ENCODE assay signal across 8 cellular contexts in the genomic region with DNA sequence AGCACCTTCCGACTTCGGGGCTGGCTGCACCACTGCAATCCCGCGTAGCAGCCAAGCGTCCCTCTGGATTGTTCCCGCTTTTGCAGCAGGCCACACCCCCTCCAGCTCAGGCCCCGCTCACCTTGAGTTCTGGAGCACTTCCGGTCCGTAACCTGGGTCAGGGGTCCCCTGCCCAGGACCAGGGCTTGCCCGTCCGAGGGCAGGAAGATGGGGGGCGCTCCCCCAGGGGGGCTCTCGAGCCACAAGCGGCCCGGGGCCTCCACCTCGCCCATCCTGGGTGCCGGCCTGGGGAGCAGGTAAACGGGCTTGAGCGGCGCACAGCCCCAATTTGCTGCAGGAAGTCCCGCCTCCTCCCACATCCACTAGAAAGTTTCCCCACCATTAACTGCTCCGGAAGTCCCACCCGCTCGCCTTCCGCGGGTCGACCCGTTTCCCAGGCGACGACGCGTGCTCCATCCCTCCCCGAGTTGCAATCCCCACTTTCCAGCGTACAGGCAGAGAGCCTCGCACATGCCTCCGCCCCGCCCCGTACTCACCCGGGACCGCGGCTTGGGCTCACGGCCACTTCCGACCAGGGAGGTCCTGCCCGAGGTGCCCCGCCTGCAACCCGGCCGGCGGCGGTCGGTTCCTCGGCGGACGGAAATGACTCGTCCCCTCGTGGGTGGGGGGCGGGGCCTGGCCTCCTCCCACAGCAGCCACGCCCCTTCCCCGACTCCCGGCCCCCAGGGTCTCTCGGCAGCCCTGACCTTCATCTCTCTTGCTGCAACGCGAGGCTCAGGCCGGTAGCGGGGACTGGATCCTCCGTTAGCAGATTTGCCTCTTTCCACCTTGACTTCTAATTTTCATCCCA. TPM values are rescaled to one million over a fixed set of nuclear protein-coding genes. Genes with fewer than 3 reads are reported as not detected.
DNase-seq lines count a peak whose midpoint lies in the region; ATAC-seq and TF ChIP-seq lines count a peak whose summit lies in the region.

TSS of gene PNKP (minus strand) at position 644 of the 850 bp plus-strand sequence. CDS start at position 272, 372 bp downstream.

- no peak for TF ChIP-seq CTCF in osteocyte (IDR thresholded peaks at IDR 0.05)
- no peak for TF ChIP-seq CTCF in thoracic aorta (IDR thresholded peaks at IDR 0.05)

- peak within 1 kb of the TSS in 1 of 2 donors; percentile 98 for H3K27ac Mint-ChIP-seq in activated naive CD4-positive, alpha-beta T cell treated with anti-CD3 and anti-CD28 coated beads, Interleukin-2, amount 50 U/mL, for 72 hours
- no peak within 1 kb of the TSS for H3K27ac Mint-ChIP-seq in osteocyte (ENCODE audit: unreplicated experiment)

- ATAC-seq in HG02571 (IDR thresholded peaks at IDR 0.05; ENCODE audit: unreplicated experiment) (peak; percentile 32), thoracic aorta (ENCODE audit: insufficient number of reproducible peaks, low FRiP score, low read depth) (no peak)
- ATAC-seq in activated naive CD4-positive, alpha-beta T cell treated with anti-CD3 and anti-CD28 coated beads, Interleukin-2, amount 50 U/mL, for 72 hours: peak; percentile 54 to 63

- peaks cover 11% of the 10 kb centered on the region for H3K36me3 ChIP-seq in thoracic aorta

- peaks cover 39% of the 10 kb centered on the region for H3K4me1 Mint-ChIP-seq in osteocyte (ENCODE audit: unreplicated experiment)

- peak within 1 kb of the TSS; percentile 96 for H3K4me3 Mint-ChIP-seq in osteocyte (ENCODE audit: unreplicated experiment)

- H3K4me3 ChIP-seq in thoracic aorta: peak within 1 kb of the TSS; percentile 82

- no peaks in the 10 kb centered on the region for H3K9me3 ChIP-seq in thoracic aorta

- H3K27ac ChIP-seq in thoracic aorta: peak within 1 kb of the TSS; percentile 90 to 92

- H3K27me3 ChIP-seq in thoracic aorta (replicated peaks; ENCODE audit: insufficient read depth): no peaks in the 10 kb centered on the region

- peaks cover 21 to 25% of the 10 kb centered on the region in 2 donors for H3K36me3 Mint-ChIP-seq in activated naive CD4-positive, alpha-beta T cell treated with anti-CD3 and anti-CD28 coated beads, Interleukin-2, amount 50 U/mL, for 72 hours
- peaks cover 14% of the 10 kb centered on the region for H3K36me3 Mint-ChIP-seq in osteocyte (ENCODE audit: unreplicated experiment)

- H3K4me1 ChIP-seq in thoracic aorta (ENCODE audit: control insufficient read depth in 1 of 2, low read depth in 2 of 2): peaks cover 18 to 46% of the 10 kb centered on the region in 2 donors

- peak; percentile 93 for DNase-seq in GF-D8 (lab: John Stamatoyannopoulos, UW)
- peak; percentile 88 for DNase-seq in NCI-H128 (lab: John Stamatoyannopoulos, UW; ENCODE audit: unreplicated experiment)
- DNase-seq in SKM-1 treated with dmso at 0.1 percent for 144 hours (lab: John Stamatoyannopoulos, UW; ENCODE audit: unreplicated experiment): peak; percentile 56
- DNase-seq in activated naive CD4-positive, alpha-beta T cell treated with anti-CD3 and anti-CD28 coated beads, Interleukin-2, amount 50 U/mL, for 72 hours (ENCODE audit: low spot score in 2 of 2): peak; percentile 88 to 95
- DNase-seq in glomerular visceral epithelial cell (ENCODE audit: extremely low spot score): peak; percentile 95
- peak; percentile 96 for DNase-seq in osteocyte (ENCODE audit: extremely low spot score, unreplicated experiment)
- DNase-seq in thoracic aorta (ENCODE audit: low spot score): peak; percentile 69

- no peaks in the 10 kb centered on the region for H3K27me3 Mint-ChIP-seq in osteocyte (ENCODE audit: unreplicated experiment)

- H3K9me3 Mint-ChIP-seq in activated naive CD4-positive, alpha-beta T cell treated with anti-CD3 and anti-CD28 coated beads, Interleukin-2, amount 50 U/mL, for 72 hours: no peaks in the 10 kb centered on the region
- no peaks in the 10 kb centered on the region for H3K9me3 Mint-ChIP-seq in osteocyte (ENCODE audit: unreplicated experiment)

RNA-seq across cellular contexts. Expression of gene PNKP, which starts in this region (rescaled TPM):
- total RNA-seq in activated naive CD4-positive, alpha-beta T cell treated with anti-CD3 and anti-CD28 coated beads, Interleukin-2, amount 50 U/mL, for 72 hours: 100 to 1,000 TPM in 1 of 2 donors, 10 to 100 TPM in 1; 90.6 to 119 TPM
- total RNA-seq in osteocyte: 68.3 and 76.4 TPM in 2 replicates
- total RNA-seq in thoracic aorta: 10 to 100 TPM; 55.8 to 78.7 TPM
